In genomic region chr3:134110963-134111362, GRCh38 we compare ENCODE assay signal across 7 cellular contexts.
"Had no signal": no experiment of that assay in that cellular context is flagged by ENCODE, and none has a peak within 500 bp of the region (broad histone marks: within the 10 kb centered on the region; RNA-seq: fewer than 3 reads in every experiment).

No MANE protein-coding gene starts in this region.

- FAIRE-seq: G401.6, GM12878, GM12891, GM12892, GM18507, GM19239 had no signal

- DNase-seq: GDM1 had no signal

- ATAC-seq: GM12878 had no signal

- H3K4me3 ChIP-seq: GM12878 had no signal
